In the genomic region with DNA sequence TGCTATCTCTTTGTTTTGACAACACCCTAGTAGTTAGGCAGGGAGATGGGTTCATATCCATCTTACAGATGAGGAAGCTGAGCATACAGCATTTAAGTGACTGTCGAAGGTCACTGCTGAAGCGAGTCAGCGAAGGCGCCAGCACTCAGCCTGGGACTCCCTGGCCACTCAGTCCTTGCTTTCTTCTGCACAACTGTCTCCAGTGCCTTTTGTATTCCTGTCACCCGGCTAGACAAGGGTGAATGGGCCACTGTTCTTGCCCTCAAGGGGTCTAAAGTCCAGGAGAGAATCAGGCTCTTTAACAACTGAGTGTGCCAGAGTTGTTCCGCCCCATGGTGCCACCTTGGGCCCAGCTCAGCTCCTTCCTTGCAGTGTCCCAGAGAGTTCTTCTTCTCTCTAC, we compare ENCODE assay signal across 1 cellular context.
A peak's percentile ranks its signal among the peaks of the same experiment; 100 is the strongest.
TF ChIP-seq lines count a peak whose summit lies in the region.

No MANE protein-coding gene starts in this region.

TF ChIP-seq in HepG2, 621 proteins besides CTCF, POLR2A, EP300 and RAD21 (continued from another document):
- TF ChIP-seq CAMTA2 (CRISPR knock-in tag; IDR thresholded peaks at IDR 0.05; ENCODE audit: borderline replicate concordance) (no peak), JUN (CRISPR knock-in tag; IDR thresholded peaks at IDR 0.05) (no peak), ZBTB33 (CRISPR knock-in tag; IDR thresholded peaks at IDR 0.05) (peak; percentile 80), HNRNPL (IDR thresholded peaks at IDR 0.05; ENCODE audit: low read depth, low read length) (0 out of 2 replicates have a peak, but pooled peaks have one; percentile 36), MED8 (CRISPR knock-in tag; IDR thresholded peaks at IDR 0.05; ENCODE audit: insufficient replicate concordance) (no peak)
